ENCODE assay signal across 11 cellular contexts in the genomic region with DNA sequence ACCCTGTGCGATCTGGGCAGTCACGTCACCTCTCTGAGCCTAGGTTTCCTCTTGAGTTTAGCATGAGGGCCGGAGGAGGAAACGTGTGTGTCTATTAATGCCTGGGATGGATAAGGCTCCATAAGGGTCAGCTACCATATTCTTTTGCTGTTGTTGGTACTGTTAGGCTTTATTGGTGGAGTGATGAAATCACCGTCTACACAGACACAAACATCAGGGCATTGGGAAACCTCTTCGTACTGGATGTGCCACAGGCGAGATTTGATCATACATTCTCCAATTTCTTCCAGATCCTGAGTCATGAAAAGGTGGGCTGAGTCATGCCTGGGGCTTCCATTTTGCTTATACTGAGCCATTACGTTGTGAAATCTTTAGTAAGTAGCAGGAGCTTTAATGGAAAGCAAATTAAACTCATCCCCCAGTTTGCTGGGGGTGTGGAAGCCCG. TPM values are rescaled to one million over a fixed set of nuclear protein-coding genes. Genes with fewer than 3 reads are reported as not detected.
DNase-seq lines count a peak whose midpoint lies in the region; ATAC-seq and TF ChIP-seq lines count a peak whose summit lies in the region.
"Had no signal": no experiment of that assay in that cellular context is flagged by ENCODE, and none has a peak within 500 bp of the region (broad histone marks: within the 10 kb centered on the region; RNA-seq: fewer than 3 reads in every experiment).

No MANE protein-coding gene starts in this region.

- intact Hi-C loops in ascending aorta (cut with DNase I) (no loop called here), tibial artery (cut with DNase I; ENCODE audit: low total_unique reads) (no loop called here), Caco-2 (cut with micrococcal nuclease; ENCODE audit: unreplicated experiment) (no loop called here)

- TF ChIP-seq CTCF in ascending aorta (IDR thresholded peaks at IDR 0.05) = no peak
- no peak for TF ChIP-seq CTCF in tibial artery (IDR thresholded peaks at IDR 0.05)
- TF ChIP-seq CTCF in GM13976 (IDR thresholded peaks at IDR 0.05; ENCODE audit: borderline replicate concordance, control extremely low read depth, extremely low read depth, insufficient read depth, missing control alignments) = no peak
- no peak for TF ChIP-seq CTCF in Caco-2 (IDR thresholded peaks at IDR 0.05; ENCODE audit: insufficient read depth in 1 of 2, low read depth in 1 of 2, low read length in 1 of 2, severe bottlenecking in 1 of 2, unreplicated experiment in 1 of 2)

- in situ Hi-C loops in GM13976 (cut with MboI; ENCODE audit: low sequenced_read_pairs, unreplicated experiment) = no loop called here

- no peaks in the 10 kb centered on the region for H3K4me1 Mint-ChIP-seq in Caco-2 (ENCODE audit: low read depth, unreplicated experiment)
- H3K4me1 Mint-ChIP-seq: memory B cell had no signal

- H3K36me3 Mint-ChIP-seq in Caco-2 (ENCODE audit: insufficient read depth, unreplicated experiment) = no peaks in the 10 kb centered on the region
- H3K36me3 Mint-ChIP-seq: memory B cell had no signal

- no TSS peak for BruUV-seq in Caco-2 (replicated peaks; lab: Mats Ljungman, UMichigan)

- no peaks in the 10 kb centered on the region for H3K27me3 ChIP-seq in ascending aorta
- peaks cover 0 to 16% of the 10 kb centered on the region in 2 donors for H3K27me3 ChIP-seq in tibial artery
- H3K27me3 ChIP-seq in Caco-2 (replicated peaks; ENCODE audit: control insufficient read depth, insufficient read depth, low read length) = no peaks in the 10 kb centered on the region

- ATAC-seq in GM21576 (IDR thresholded peaks at IDR 0.05; ENCODE audit: unreplicated experiment) (no peak), GM19467 (IDR thresholded peaks at IDR 0.05; ENCODE audit: unreplicated experiment) (no peak)

- no peaks in the 10 kb centered on the region for H3K9me3 ChIP-seq in ascending aorta
- H3K9me3 ChIP-seq in tibial artery = no peaks in the 10 kb centered on the region
- H3K9me3 ChIP-seq in Caco-2 = no peaks in the 10 kb centered on the region

- H3K27ac ChIP-seq in ascending aorta (peak overlapping the region; percentile 29 to 67), tibial artery (peak overlapping the region; percentile 49 to 61)

- H3K27ac Mint-ChIP-seq in Caco-2 (ENCODE audit: unreplicated experiment) = no peak overlapping the region
- H3K27ac Mint-ChIP-seq: memory B cell had no signal

- H3K9me3 Mint-ChIP-seq in Caco-2 (ENCODE audit: unreplicated experiment) = no peaks in the 10 kb centered on the region
- H3K9me3 Mint-ChIP-seq: memory B cell had no signal

- no peak overlapping the region for H3K4me3 ChIP-seq in ascending aorta
- H3K4me3 ChIP-seq in tibial artery = no peak overlapping the region
- no peak overlapping the region for H3K4me3 ChIP-seq in Caco-2 (ENCODE audit: low read depth, low read length)

- H3K4me3 Mint-ChIP-seq in Caco-2 (ENCODE audit: unreplicated experiment) = no peak overlapping the region
- H3K4me3 Mint-ChIP-seq: memory B cell had no signal

- CTCF ChIA-PET in Caco-2 (lab: Charles Lee) = no interaction called here

- peaks cover 3 to 6% of the 10 kb centered on the region in 2 donors for H3K4me1 ChIP-seq in ascending aorta
- peaks cover 0 to 20% (median 10%) of the 10 kb centered on the region in 4 donors for H3K4me1 ChIP-seq in tibial artery
- no peaks in the 10 kb centered on the region for H3K4me1 ChIP-seq in Caco-2

- DNase-seq in HT-29 (ENCODE audit: low spot score) = peak; percentile 72
- peak in 1 of 2 donors; percentile 81 for DNase-seq in ascending aorta (ENCODE audit: low spot score in 2 of 2)
- DNase-seq in left kidney (ENCODE audit: low read depth, low spot score) = peak; percentile 69
- peak; percentile 75 to 79 for DNase-seq in tibial artery
- no peak for DNase-seq in GM13976 (ENCODE audit: low spot score)
- DNase-seq in Caco-2 = no peak
- DNase-seq: activated naive CD4-positive, alpha-beta T cell; SHP77 treated with DMSO at 0.1 percent for 48 hours had no signal

- no peaks in the 10 kb centered on the region for H3K36me3 ChIP-seq in ascending aorta
- H3K36me3 ChIP-seq in tibial artery = no peaks in the 10 kb centered on the region
- H3K36me3 ChIP-seq in Caco-2 (ENCODE audit: control insufficient read depth, insufficient read depth, low read length) = no peaks in the 10 kb centered on the region

- H3K27me3 Mint-ChIP-seq in Caco-2 (ENCODE audit: insufficient read depth, unreplicated experiment) = peaks cover 6% of the 10 kb centered on the region

- POLR2A ChIA-PET in Caco-2 (lab: Charles Lee) = no interaction called here

RNA-seq across cellular contexts. Expression of a gene that starts 24.9 kb away (rescaled TPM):
- total RNA-seq in HT-29 (2014; rRNA removed; shearing (Covaris generic)) = 5.5 and 9.0 TPM in 2 replicates
- total RNA-seq in ascending aorta (not detected), Caco-2 (2022) (2.3 and 2.7 TPM in 2 replicates)

Comparison
In these comparisons a context has a peak if more than half of its experiments do, and no peak if none do; other contexts are left out.
1. DNase-seq: peak in HT-29 (single experiment), left kidney (single experiment) and tibial artery (2 of 2); none in GM13976 (single experiment) and Caco-2 (0 of 2).